ENCODE assay signal across 23 cellular contexts in the genomic region with DNA sequence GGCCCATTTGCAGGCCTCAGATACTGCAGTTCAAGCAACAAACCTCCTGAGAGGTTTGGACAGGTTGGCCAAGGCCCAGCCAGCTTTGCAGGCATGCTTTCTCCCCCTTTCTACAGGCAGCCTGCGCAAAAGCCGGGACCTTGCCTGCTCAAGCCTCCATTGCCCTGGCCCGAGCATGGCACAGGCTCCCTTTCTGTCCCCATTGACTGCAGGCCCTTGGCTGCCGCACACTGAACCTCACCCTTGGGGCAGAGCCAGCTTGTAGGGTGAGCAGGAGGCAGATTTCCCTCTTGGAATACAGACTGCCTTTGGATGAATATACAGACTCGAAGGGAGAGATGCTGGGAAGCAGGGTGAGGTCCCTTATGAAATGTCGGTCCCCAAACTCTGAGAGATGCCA.
DNase-seq lines count a peak whose midpoint lies in the region; ATAC-seq and TF ChIP-seq lines count a peak whose summit lies in the region.
"Had no signal": no experiment of that assay in that cellular context is flagged by ENCODE, and none has a peak within 500 bp of the region (broad histone marks: within the 10 kb centered on the region; RNA-seq: fewer than 3 reads in every experiment).

No MANE protein-coding gene starts in this region.

- no peak overlapping the region for H3K9ac ChIP-seq in mesenchymal stem cell (ENCODE audit: low read length)

- H4K8ac ChIP-seq in mesenchymal stem cell (ENCODE audit: low read length) = no peak overlapping the region

- H2BK12ac ChIP-seq in mesenchymal stem cell (ENCODE audit: low read length in 2 of 2) = no peak overlapping the region

- ATAC-seq in heart right ventricle (peak; percentile 47 to 82 (median 64)), HG03097 (IDR thresholded peaks at IDR 0.05; ENCODE audit: low FRiP score, unreplicated experiment) (no peak)
- ATAC-seq: activated naive CD4-positive, alpha-beta T cell treated with anti-CD3 and anti-CD28 coated beads, Interleukin-2, amount 50 U/mL, for 72 hours; activated T-helper 17 cell treated with anti-CD3 and anti-CD28 coated beads, Interleukin-2, amount 50 U/mL, for 72 hours; effector memory CD8-positive, alpha-beta T cell; GM23338; K562 had no signal

- H3K4me1 Mint-ChIP-seq in type B pancreatic cell (ENCODE audit: unreplicated experiment) = peaks cover 10% of the 10 kb centered on the region
- H3K4me1 Mint-ChIP-seq: activated T-helper 17 cell treated with anti-CD3 and anti-CD28 coated beads, Interleukin-2, amount 50 U/mL, for 72 hours; CD8-positive, alpha-beta memory T cell had no signal

- no peak overlapping the region for H2BK5ac ChIP-seq in mesenchymal stem cell (ENCODE audit: low read depth, low read length, poor library complexity, severe bottlenecking)

- DNase-seq in DMS 273 (lab: John Stamatoyannopoulos, UW; ENCODE audit: unreplicated experiment) (peak; percentile 39), DMS 273 treated with DMSO at 0.1 percent for 48 hours (lab: John Stamatoyannopoulos, UW) (no peak), heart right ventricle (peak; percentile 39 to 50), nucleus accumbens (lab: John Stamatoyannopoulos, UW) (peak in 49 of 56 donors; percentile 19 to 83 (median 68)), testis (peak; percentile 29), mesenchymal stem cell (no peak), type B pancreatic cell (ENCODE audit: extremely low spot score, unreplicated experiment) (no peak)
- DNase-seq: activated CD8-positive, alpha-beta memory T cell treated with anti-CD3 and anti-CD28 coated beads, Interleukin-2, amount 50 U/mL, for 4 hours; CD8-positive, alpha-beta memory T cell; effector memory CD8-positive, alpha-beta T cell; gastrocnemius medialis; kidney; NCI-H1417 treated with DMSO at 0.1 percent for 48 hours; NCI-H2081 treated with DMSO at 0.1 percent for 48 hours; WERI-Rb-1 had no signal

- no peak overlapping the region for H2BK120ac ChIP-seq in mesenchymal stem cell (ENCODE audit: low read depth, low read length)

- no peak overlapping the region for H2AFZ ChIP-seq in mesenchymal stem cell (ENCODE audit: low read depth, low read length)
- H2AFZ ChIP-seq: GM23338 had no signal

- WGBS in heart right ventricle, 2 donors = 52 to 54% methylated on average over 6 of the region's 6 CpGs
- WGBS in testis, 2 donors = 53 to 69% methylated on average over 3 to 6 of the region's 6 CpGs
- WGBS in mesenchymal stem cell = 91% methylated on average over 6 of the region's 6 CpGs

- H3K79me1 ChIP-seq in mesenchymal stem cell (replicated peaks; ENCODE audit: low read length, poor library complexity, severe bottlenecking) = no peaks in the 10 kb centered on the region

- no peak overlapping the region for H4K91ac ChIP-seq in mesenchymal stem cell (ENCODE audit: low read length)

- no peaks in the 10 kb centered on the region for H3K36me3 ChIP-seq in heart right ventricle
- no peaks in the 10 kb centered on the region for H3K36me3 ChIP-seq in testis (ENCODE audit: low read depth, missing control alignments)
- no peaks in the 10 kb centered on the region for H3K36me3 ChIP-seq in mesenchymal stem cell (ENCODE audit: control insufficient read depth in 1 of 2, insufficient read depth in 2 of 2, low read depth in 1 of 2, low read length in 2 of 2)
- H3K36me3 ChIP-seq: esophagus muscularis mucosa, gastrocnemius medialis, WERI-Rb-1 had no signal

- peaks cover 0 to 3% (median 0%) of the 10 kb centered on the region in 11 donors for H3K9me3 ChIP-seq in heart right ventricle
- no peaks in the 10 kb centered on the region for H3K9me3 ChIP-seq in testis
- no peaks in the 10 kb centered on the region for H3K9me3 ChIP-seq in mesenchymal stem cell (ENCODE audit: control insufficient read depth, low read length)
- H3K9me3 ChIP-seq: esophagus muscularis mucosa, gastrocnemius medialis had no signal

- no peaks in the 10 kb centered on the region for H3K36me3 Mint-ChIP-seq in type B pancreatic cell
- H3K36me3 Mint-ChIP-seq: CD8-positive, alpha-beta memory T cell had no signal

- H3K4me3 Mint-ChIP-seq in type B pancreatic cell = no peak overlapping the region
- H3K4me3 Mint-ChIP-seq: activated T-helper 17 cell treated with anti-CD3 and anti-CD28 coated beads, Interleukin-2, amount 50 U/mL, for 72 hours; effector memory CD8-positive, alpha-beta T cell; GM23338; stimulated activated naive CD8-positive, alpha-beta T cell treated with anti-CD3 and anti-CD28 coated beads, Interleukin-15, Interleukin-2, amounts not matched to agents 100 ng/mL and 50 ng/mL, for 24 hours had no signal

- peaks cover 5 to 46% (median 30%) of the 10 kb centered on the region in 9 donors for H3K4me1 ChIP-seq in heart right ventricle
- H3K4me1 ChIP-seq in testis = peaks cover 8% of the 10 kb centered on the region
- H3K4me1 ChIP-seq in mesenchymal stem cell (ENCODE audit: control insufficient read depth, insufficient read depth, low read depth, low read length) = no peaks in the 10 kb centered on the region

- no peak overlapping the region for H3K23ac ChIP-seq in mesenchymal stem cell (ENCODE audit: low read length in 2 of 2)

- intact Hi-C loops in heart right ventricle (cut with DNase I) (loop anchor here in 2 of 10 donors (10.0 kb wide), 2 partner anchors 92 to 262 kb away; no protein-coding TSS in a partner anchor), testis (cut with DNase I; ENCODE audit: low total_unique reads) (no loop called here)

- no peak for TF ChIP-seq CTCF in heart right ventricle (IDR thresholded peaks at IDR 0.05)
- no peak for TF ChIP-seq CTCF in testis (IDR thresholded peaks at IDR 0.05)
- TF ChIP-seq CTCF in type B pancreatic cell (conservative IDR thresholded peaks at IDR 0.05) = no peak

- H3K4me2 ChIP-seq in mesenchymal stem cell (ENCODE audit: low read length, poor library complexity, severe bottlenecking) = no peak overlapping the region
- H3K4me2 ChIP-seq: GM23338 had no signal

- no peak overlapping the region for H3K4ac ChIP-seq in mesenchymal stem cell (ENCODE audit: low read depth in 1 of 2, low read length in 2 of 2)

- TF ChIP-seq POLR2A in testis (IDR thresholded peaks at IDR 0.05) = no peak

- H3K27me3 ChIP-seq in heart right ventricle = no peaks in the 10 kb centered on the region
- no peaks in the 10 kb centered on the region for H3K27me3 ChIP-seq in testis
- H3K27me3 ChIP-seq in mesenchymal stem cell (ENCODE audit: control insufficient read depth in 1 of 2, insufficient read depth in 1 of 2, low read length in 2 of 2) = peaks cover 24 to 55% of the 10 kb centered on the region in 2 experiments
- H3K27me3 ChIP-seq: esophagus muscularis mucosa, gastrocnemius medialis had no signal

- H3K9me3 Mint-ChIP-seq in type B pancreatic cell = no peaks in the 10 kb centered on the region
- H3K9me3 Mint-ChIP-seq: activated T-helper 17 cell treated with anti-CD3 and anti-CD28 coated beads, Interleukin-2, amount 50 U/mL, for 72 hours; CD8-positive, alpha-beta memory T cell; effector memory CD8-positive, alpha-beta T cell; GM23338; stimulated activated naive CD8-positive, alpha-beta T cell treated with anti-CD3 and anti-CD28 coated beads, Interleukin-15, Interleukin-2, amounts not matched to agents 100 ng/mL and 50 ng/mL, for 24 hours had no signal

- H3K27me3 Mint-ChIP-seq in type B pancreatic cell = peaks cover 5% of the 10 kb centered on the region

- no peak overlapping the region for H2AK5ac ChIP-seq in mesenchymal stem cell (ENCODE audit: low read length, severe bottlenecking)

- H3K27ac Mint-ChIP-seq in type B pancreatic cell = no peak overlapping the region
- H3K27ac Mint-ChIP-seq: activated naive CD4-positive, alpha-beta T cell treated with anti-CD3 and anti-CD28 coated beads, Interleukin-2, amount 50 U/mL, for 72 hours; activated T-helper 17 cell treated with anti-CD3 and anti-CD28 coated beads, Interleukin-2, amount 50 U/mL, for 72 hours; CD8-positive, alpha-beta memory T cell; effector memory CD8-positive, alpha-beta T cell; GM23338; stimulated activated naive CD8-positive, alpha-beta T cell treated with anti-CD3 and anti-CD28 coated beads, Interleukin-15, Interleukin-2, amounts not matched to agents 100 ng/mL and 50 ng/mL, for 24 hours had no signal

- no peak overlapping the region for H3K14ac ChIP-seq in mesenchymal stem cell (ENCODE audit: low read length in 2 of 2)

- H3K27ac ChIP-seq in heart right ventricle (peak overlapping the region in 2 of 10 donors; percentile 27 to 30), testis (no peak overlapping the region), mesenchymal stem cell (ENCODE audit: low read length, poor library complexity, severe bottlenecking) (no peak overlapping the region)
- H3K27ac ChIP-seq: 22Rv1, esophagus muscularis mucosa, gastrocnemius medialis, WERI-Rb-1 had no signal

- no peak overlapping the region for H3K18ac ChIP-seq in mesenchymal stem cell (ENCODE audit: low read depth in 1 of 2, low read length in 2 of 2)

- H2BK15ac ChIP-seq in mesenchymal stem cell (ENCODE audit: low read depth, poor library complexity, severe bottlenecking) = no peak overlapping the region

- no peak overlapping the region for H3K4me3 ChIP-seq in heart right ventricle
- no peak overlapping the region for H3K4me3 ChIP-seq in testis
- H3K4me3 ChIP-seq in mesenchymal stem cell (ENCODE audit: insufficient read depth in 1 of 2, low read depth in 1 of 2, low read length in 2 of 2) = no peak overlapping the region
- H3K4me3 ChIP-seq: esophagus muscularis mucosa, gastrocnemius medialis, GM23338, K562 had no signal

Comparison
In these comparisons a context has a peak if more than half of its experiments do, and no peak if none do; other contexts are left out.
1. DNase-seq: peak in DMS 273 (single experiment), heart right ventricle (2 of 2), nucleus accumbens (49 of 56) and testis (single experiment); none in DMS 273 treated with DMSO at 0.1 percent for 48 hours (single experiment), mesenchymal stem cell (single experiment) and type B pancreatic cell (single experiment).